ENCODE assay signal across 8 cellular contexts in genomic region chr9:129567842-129568559, GRCh38. TPM values are rescaled to one million over a fixed set of nuclear protein-coding genes. Genes with fewer than 3 reads are reported as not detected.
DNase-seq lines count a peak whose midpoint lies in the region; ATAC-seq and TF ChIP-seq lines count a peak whose summit lies in the region.

No MANE protein-coding gene starts in this region.

- no peak for TF ChIP-seq CTCF in HFF-Myc (IDR thresholded peaks at IDR 0.05; ENCODE audit: low read depth, low read length, missing control alignments)

- no peaks in the 10 kb centered on the region for H3K9me3 ChIP-seq in iPS DF 6.9 (ENCODE audit: control insufficient read depth, insufficient read depth, low read length)

- H3K27ac ChIP-seq in iPS DF 6.9 (ENCODE audit: low read length), result no peak overlapping the region

- H3K4me1 ChIP-seq in iPS DF 6.9 (ENCODE audit: control insufficient read depth, insufficient read depth, low read length), result peaks cover 7% of the 10 kb centered on the region; the same call in 1 of the 2 replicates

- H3K4me3 ChIP-seq in HFF-Myc (replicated peaks; ENCODE audit: low read depth, low read length), result peak overlapping the region; percentile 42
- H3K4me3 ChIP-seq in iPS DF 6.9 (ENCODE audit: low read length), result peak overlapping the region; percentile 41; the same call in 1 of the 2 replicates

- peak; percentile 39 for ATAC-seq in sciatic nerve

- no peaks in the 10 kb centered on the region for H3K27me3 ChIP-seq in iPS DF 6.9 (ENCODE audit: control insufficient read depth, insufficient read depth, low read length)

- intact Hi-C loops in sciatic nerve (cut with DNase I), result no loop called here

- WGBS in iPS DF 6.9 (ENCODE audit: insufficient coverage, insufficient read length), result no CpG with 5 or more reads among the region's 27 CpGs

- no peaks in the 10 kb centered on the region for H3K36me3 ChIP-seq in iPS DF 6.9 (ENCODE audit: control insufficient read depth, insufficient read depth, low read length)

- DNase-seq in AG08395 (ENCODE audit: low spot score) (peak; percentile 65), HFF-Myc (ENCODE audit: extremely low read depth, low read depth) (no peak), amniotic epithelial cell (ENCODE audit: low read depth) (peak; percentile 81), iPS DF 6.9 (ENCODE audit: low read depth, low spot score) (no peak), sciatic nerve (ENCODE audit: low spot score) (no peak), AML-193 (lab: John Stamatoyannopoulos, UW) (no peak), dedifferentiated amniotic fluid mesenchymal stem cell (ENCODE audit: extremely low spot score) (no peak)
- DNase-seq in effector CD4-positive, alpha-beta T cell, result no peak

RNA-seq across cellular contexts. Expression of gene C9orf50, which starts 52.9 kb away (rescaled TPM):
- total RNA-seq in sciatic nerve, result 2.2 TPM

RNA-seq across cellular contexts. Expression of gene NTMT1, which starts 58.0 kb away (rescaled TPM):
- total RNA-seq in sciatic nerve, result 28.0 TPM

Comparison
In these comparisons a context has a peak if more than half of its experiments do, and no peak if none do; other contexts are left out.
1. DNase-seq: peak in AG08395 (single experiment) and amniotic epithelial cell (single experiment); none in HFF-Myc (single experiment), iPS DF 6.9 (single experiment), sciatic nerve (single experiment), AML-193 (0 of 2), effector CD4-positive, alpha-beta T cell (single experiment) and dedifferentiated amniotic fluid mesenchymal stem cell (single experiment).